Comparison of ENCODE assay signal across 8 cellular contexts in the genomic region with DNA sequence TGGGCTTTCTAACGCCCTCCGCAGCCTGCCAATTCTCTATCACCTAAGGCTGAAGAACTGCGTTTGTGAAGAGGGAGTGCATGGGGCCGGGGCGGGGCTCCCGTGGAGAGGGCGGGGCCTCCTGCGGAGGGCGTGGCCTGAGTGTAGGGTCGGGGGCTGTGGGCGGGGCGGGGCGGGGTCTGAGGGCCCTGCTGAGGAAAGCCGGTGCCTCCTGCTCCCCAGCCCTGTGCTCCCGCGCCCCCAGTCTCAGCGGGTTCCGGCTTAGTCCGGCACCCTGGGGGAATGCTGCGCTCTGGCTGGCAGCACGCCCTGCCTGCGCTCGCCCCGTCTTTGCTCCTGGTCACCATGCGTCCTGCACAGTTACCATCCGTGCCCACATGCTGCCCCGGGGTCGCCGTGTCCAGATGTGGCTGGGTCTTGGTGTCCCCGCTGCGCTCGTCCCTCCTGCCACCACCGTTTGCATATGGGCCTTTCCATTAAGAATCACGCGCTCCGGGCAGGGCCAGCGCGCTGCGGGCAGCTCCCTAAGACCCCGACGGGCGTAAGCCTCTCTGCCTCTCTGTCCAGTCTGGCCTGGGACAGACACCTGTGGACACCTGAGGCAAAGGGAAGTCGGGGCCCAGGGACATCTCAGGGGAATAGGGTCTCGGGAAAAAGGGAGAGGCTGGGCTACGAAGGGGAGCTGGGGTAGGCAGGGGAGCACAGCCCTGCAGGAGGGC.
DNase-seq lines count a peak whose midpoint lies in the region; ATAC-seq and TF ChIP-seq lines count a peak whose summit lies in the region.

No MANE protein-coding gene starts in this region.

- peaks cover 37% of the 10 kb centered on the region for H3K27me3 Mint-ChIP-seq in dendritic cell treated with granulocyte-macrophage colony-stimulating factor and Interleukin-4, amounts not matched to agents 40 ng/mL and 50 ng/mL, for 4 days

- H3K36me3 ChIP-seq in neural cell (ENCODE audit: insufficient read depth, low read length) (no peaks in the 10 kb centered on the region), thymus (ENCODE audit: control insufficient read depth, insufficient read depth) (no peaks in the 10 kb centered on the region), vagina (no peaks in the 10 kb centered on the region)

- peak overlapping the region; percentile 43 for H3K4me3 ChIP-seq in neural cell (ENCODE audit: low read length)
- peak overlapping the region; percentile 63 for H3K4me3 ChIP-seq in thymus (ENCODE audit: low read length)
- H3K4me3 ChIP-seq in vagina, result peak overlapping the region in 1 of 2 donors; percentile 16

- no peak overlapping the region for H3K9ac ChIP-seq in neural cell (ENCODE audit: low read length)

- H4K20me1 ChIP-seq in neural cell (ENCODE audit: insufficient read depth), result no peaks in the 10 kb centered on the region

- ATAC-seq in GM19397 (IDR thresholded peaks at IDR 0.05; ENCODE audit: unreplicated experiment), result no peak

- H3K79me2 ChIP-seq in neural cell (replicated peaks; ENCODE audit: insufficient read depth, low read length), result no peaks in the 10 kb centered on the region

- TF ChIP-seq POLR2A in vagina (IDR thresholded peaks at IDR 0.05), result no peak

- H3K27ac Mint-ChIP-seq in dendritic cell treated with granulocyte-macrophage colony-stimulating factor and Interleukin-4, amounts not matched to agents 40 ng/mL and 50 ng/mL, for 4 days, result no peak overlapping the region

- H3K9me3 Mint-ChIP-seq in dendritic cell treated with granulocyte-macrophage colony-stimulating factor and Interleukin-4, amounts not matched to agents 40 ng/mL and 50 ng/mL, for 4 days, result no peaks in the 10 kb centered on the region

- H2AFZ ChIP-seq in neural cell (ENCODE audit: low read depth, low read length), result no peak overlapping the region

- TF ChIP-seq RAD21 in neural cell (conservative IDR thresholded peaks at IDR 0.05), result no peak

- H3K27ac ChIP-seq in neural cell (ENCODE audit: low read length) (no peak overlapping the region), thymus (ENCODE audit: low read depth) (peak overlapping the region; percentile 91), vagina (no peak overlapping the region)

- H3K4me1 ChIP-seq in thymus (ENCODE audit: control insufficient read depth, insufficient read depth, low read length) (peaks cover 10% of the 10 kb centered on the region), vagina (peaks cover 12% of the 10 kb centered on the region)

- TF ChIP-seq CTCF in neural cell (IDR thresholded peaks at IDR 0.05; ENCODE audit: poor library complexity, severe bottlenecking) (no peak), vagina (IDR thresholded peaks at IDR 0.05) (no peak)

- no peak overlapping the region for H3K4me2 ChIP-seq in neural cell (ENCODE audit: low read length)

- peak overlapping the region; percentile 62 for H3K4me3 Mint-ChIP-seq in dendritic cell treated with granulocyte-macrophage colony-stimulating factor and Interleukin-4, amounts not matched to agents 40 ng/mL and 50 ng/mL, for 4 days

- no peaks in the 10 kb centered on the region for H3F3A ChIP-seq in neural cell (ENCODE audit: insufficient read depth, low read length, poor library complexity, severe bottlenecking)

- no peaks in the 10 kb centered on the region for H3K9me3 ChIP-seq in neural cell (ENCODE audit: low read length)
- H3K9me3 ChIP-seq in thymus (ENCODE audit: control insufficient read depth), result no peaks in the 10 kb centered on the region
- no peaks in the 10 kb centered on the region for H3K9me3 ChIP-seq in vagina

- no peaks in the 10 kb centered on the region for H3K9me2 ChIP-seq in neural cell (ENCODE audit: insufficient read depth, low read length)

- H3K27me3 ChIP-seq in neural cell (ENCODE audit: insufficient read depth, low read depth, low read length) (peaks cover 31% of the 10 kb centered on the region), thymus (ENCODE audit: control insufficient read depth, insufficient read depth) (peaks cover 2% of the 10 kb centered on the region), vagina (no peaks in the 10 kb centered on the region)

- DNase-seq in NCI-H82 (lab: John Stamatoyannopoulos, UW) (peak; percentile 45), NCI-H82 treated with DMSO at 0.1 percent for 48 hours (lab: John Stamatoyannopoulos, UW; ENCODE audit: unreplicated experiment) (no peak), ureter (ENCODE audit: low spot score) (no peak), vagina (ENCODE audit: extremely low spot score in 2 of 2) (no peak)

- intact Hi-C loops in dendritic cell treated with granulocyte-macrophage colony-stimulating factor and Interleukin-4, amounts not matched to agents 40 ng/mL and 50 ng/mL, for 4 days (cut with micrococcal nuclease), result no loop called here
- intact Hi-C loops in vagina (cut with DNase I), result no loop called here

- H3K4me1 Mint-ChIP-seq in dendritic cell treated with granulocyte-macrophage colony-stimulating factor and Interleukin-4, amounts not matched to agents 40 ng/mL and 50 ng/mL, for 4 days (ENCODE audit: low read depth), result peaks cover 26% of the 10 kb centered on the region

- no peak for TF ChIP-seq EP300 in neural cell (conservative IDR thresholded peaks at IDR 0.05; ENCODE audit: poor library complexity, severe bottlenecking)

- no peaks in the 10 kb centered on the region for H3K36me3 Mint-ChIP-seq in dendritic cell treated with granulocyte-macrophage colony-stimulating factor and Interleukin-4, amounts not matched to agents 40 ng/mL and 50 ng/mL, for 4 days (ENCODE audit: low read depth)

- WGBS in thymus, result 6% methylated on average over 45 of the region's 45 CpGs

TF ChIP-seq in neural cell, 6 proteins besides CTCF, POLR2A, EP300 and RAD21:
- TF ChIP-seq MXI1 (conservative IDR thresholded peaks at IDR 0.05; ENCODE audit: poor library complexity, severe bottlenecking) (no peak), TAF1 (IDR thresholded peaks at IDR 0.05; ENCODE audit: low read depth) (no peak), EZH2 (IDR thresholded peaks at IDR 0.05; ENCODE audit: borderline replicate concordance, insufficient read depth, low read length, poor library complexity, severe bottlenecking) (no peak), SMC3 (conservative IDR thresholded peaks at IDR 0.05; ENCODE audit: poor library complexity) (no peak), POLR2AphosphoS5 (IDR thresholded peaks at IDR 0.05) (no peak)
- TF ChIP-seq, protein P1, sequence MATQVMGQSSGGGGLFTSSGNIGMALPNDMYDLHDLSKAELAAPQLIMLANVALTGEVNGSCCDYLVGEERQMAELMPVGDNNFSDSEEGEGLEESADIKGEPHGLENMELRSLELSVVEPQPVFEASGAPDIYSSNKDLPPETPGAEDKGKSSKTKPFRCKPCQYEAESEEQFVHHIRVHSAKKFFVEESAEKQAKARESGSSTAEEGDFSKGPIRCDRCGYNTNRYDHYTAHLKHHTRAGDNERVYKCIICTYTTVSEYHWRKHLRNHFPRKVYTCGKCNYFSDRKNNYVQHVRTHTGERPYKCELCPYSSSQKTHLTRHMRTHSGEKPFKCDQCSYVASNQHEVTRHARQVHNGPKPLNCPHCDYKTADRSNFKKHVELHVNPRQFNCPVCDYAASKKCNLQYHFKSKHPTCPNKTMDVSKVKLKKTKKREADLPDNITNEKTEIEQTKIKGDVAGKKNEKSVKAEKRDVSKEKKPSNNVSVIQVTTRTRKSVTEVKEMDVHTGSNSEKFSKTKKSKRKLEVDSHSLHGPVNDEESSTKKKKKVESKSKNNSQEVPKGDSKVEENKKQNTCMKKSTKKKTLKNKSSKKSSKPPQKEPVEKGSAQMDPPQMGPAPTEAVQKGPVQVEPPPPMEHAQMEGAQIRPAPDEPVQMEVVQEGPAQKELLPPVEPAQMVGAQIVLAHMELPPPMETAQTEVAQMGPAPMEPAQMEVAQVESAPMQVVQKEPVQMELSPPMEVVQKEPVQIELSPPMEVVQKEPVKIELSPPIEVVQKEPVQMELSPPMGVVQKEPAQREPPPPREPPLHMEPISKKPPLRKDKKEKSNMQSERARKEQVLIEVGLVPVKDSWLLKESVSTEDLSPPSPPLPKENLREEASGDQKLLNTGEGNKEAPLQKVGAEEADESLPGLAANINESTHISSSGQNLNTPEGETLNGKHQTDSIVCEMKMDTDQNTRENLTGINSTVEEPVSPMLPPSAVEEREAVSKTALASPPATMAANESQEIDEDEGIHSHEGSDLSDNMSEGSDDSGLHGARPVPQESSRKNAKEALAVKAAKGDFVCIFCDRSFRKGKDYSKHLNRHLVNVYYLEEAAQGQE (IDR thresholded peaks at IDR 0.05; ENCODE audit: borderline replicate concordance), result no peak
